In genomic region chr5:172805736-172806255, GRCh38 we compare ENCODE assay signal across 1 cellular context.
TF ChIP-seq lines count a peak whose summit lies in the region.

No MANE protein-coding gene starts in this region.

TF ChIP-seq in K562, 482 proteins besides CTCF, POLR2A, EP300 and RAD21:
- peak; percentile 92 for TF ChIP-seq PKNOX1 (IDR thresholded peaks at IDR 0.05)
- TF ChIP-seq CC2D1A (IDR thresholded peaks at IDR 0.05) = no peak
- 0 out of 2 replicates have a peak, but pooled peaks have one; percentile 58 for TF ChIP-seq ZNF592 (IDR thresholded peaks at IDR 0.05)
